Comparison of ENCODE assay signal across 8 cellular contexts in the genomic region with DNA sequence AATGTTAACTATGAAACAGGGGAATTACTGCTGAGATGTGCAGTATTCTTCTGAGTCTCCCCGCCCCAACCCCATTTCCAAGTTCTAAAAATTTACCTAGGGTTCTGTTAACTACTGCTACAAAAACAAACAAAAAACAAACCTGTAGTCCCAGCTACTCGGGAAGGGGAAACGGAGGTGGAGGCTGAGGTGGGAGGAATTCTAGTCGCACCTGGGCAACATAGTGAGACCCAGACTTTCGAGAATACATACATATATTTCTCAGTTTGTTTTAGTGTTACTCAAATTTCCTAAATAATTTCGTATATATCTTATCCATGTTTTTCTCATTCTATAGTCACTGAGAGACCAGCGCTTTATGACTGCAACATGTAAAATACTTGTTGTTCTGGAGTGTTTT. TPM values are rescaled to one million over a fixed set of nuclear protein-coding genes. Genes with fewer than 3 reads are reported as not detected.
A peak's percentile ranks its signal among the peaks of the same experiment; 100 is the strongest.
DNase-seq lines count a peak whose midpoint lies in the region; ATAC-seq and TF ChIP-seq lines count a peak whose summit lies in the region.

No MANE protein-coding gene starts in this region.

- CTCF ChIA-PET in AG04450 (lab: Charles Lee), result interaction anchor here (1.0 to 4.3 kb wide), 4 partner anchors 31 to 461 kb away, joined by 3 to 66 read pairs (median 22); no protein-coding TSS in a partner anchor

- peak overlapping the region; percentile 92 to 99 (median 97) for H3K4me3 Mint-ChIP-seq in naive thymus-derived CD8-positive, alpha-beta T cell

- no peak for ATAC-seq in naive thymus-derived CD8-positive, alpha-beta T cell
- ATAC-seq in GM18498 (IDR thresholded peaks at IDR 0.05; ENCODE audit: unreplicated experiment) (no peak), GM21723 (IDR thresholded peaks at IDR 0.05; ENCODE audit: unreplicated experiment) (no peak)

- TF ChIP-seq CTCF in AG04450 (IDR thresholded peaks at IDR 0.05; ENCODE audit: low read depth, low read length), result no peak
- TF ChIP-seq CTCF in coronary artery (IDR thresholded peaks at IDR 0.05), result no peak

- DNase-seq in AG04450 (ENCODE audit: low read depth, low spot score) (no peak), coronary artery (ENCODE audit: low spot score) (no peak), DMS 273 treated with DMSO at 0.1 percent for 48 hours (lab: John Stamatoyannopoulos, UW) (no peak), NCI-H187 (lab: John Stamatoyannopoulos, UW) (no peak)
- peak in 1 of 10 donors; percentile 6 for DNase-seq in naive thymus-derived CD8-positive, alpha-beta T cell

- H3K27me3 ChIP-seq in AG04450 (ENCODE audit: control insufficient read depth, insufficient read depth, low read length), result no peaks in the 10 kb centered on the region

- H3K9me3 ChIP-seq in AG04450 (ENCODE audit: control insufficient read depth, insufficient read depth, low read length) (no peaks in the 10 kb centered on the region), KOPT-K1 (ENCODE audit: insufficient read depth, low read length, poor library complexity, severe bottlenecking) (no peaks in the 10 kb centered on the region)

- peaks cover 0 to 2% (median 0%) of the 10 kb centered on the region in 5 donors for H3K27me3 Mint-ChIP-seq in naive thymus-derived CD8-positive, alpha-beta T cell

- H3K4me1 Mint-ChIP-seq in naive thymus-derived CD8-positive, alpha-beta T cell, result peaks cover 19 to 52% (median 40%) of the 10 kb centered on the region in 4 donors

- no peaks in the 10 kb centered on the region for H3K9me3 Mint-ChIP-seq in naive thymus-derived CD8-positive, alpha-beta T cell

- peak overlapping the region; percentile 90 for H3K4me3 ChIP-seq in AG04450 (ENCODE audit: low read depth, low read length)
- H3K4me3 ChIP-seq in coronary artery, result peak overlapping the region; percentile 95

- POLR2A ChIA-PET in AG04450 (lab: Yijun Ruan, JAX), result interaction anchor here (1.6 to 2.8 kb wide), 2 partner anchors 459 to 543 kb away, joined by 3 to 16 read pairs; a partner anchor contains a TSS
- POLR2A ChIA-PET in naive thymus-derived CD8-positive, alpha-beta T cell (lab: Charles Lee), result interaction anchor here (2.1 to 2.7 kb wide), 2 partner anchors 461 to 543 kb away, joined by 12 to 19 read pairs; a partner anchor contains a TSS

- peaks cover 6% of the 10 kb centered on the region; the same call in 1 of the 2 replicates for H3K36me3 ChIP-seq in KOPT-K1 (ENCODE audit: insufficient read depth, low read length)

- peak overlapping the region; percentile 98 to 99 (median 99) for H3K27ac Mint-ChIP-seq in naive thymus-derived CD8-positive, alpha-beta T cell

- H3K27ac ChIP-seq in AG04450 (ENCODE audit: low read depth, low read length) (no peak overlapping the region), KOPT-K1 (ENCODE audit: low read depth, low read length, poor library complexity, severe bottlenecking) (peak overlapping the region; percentile 90), coronary artery (peak overlapping the region; percentile 91 to 99)

- H3K36me3 Mint-ChIP-seq in naive thymus-derived CD8-positive, alpha-beta T cell, result peaks cover 4 to 5% (median 4%) of the 10 kb centered on the region in 3 donors

RNA-seq across cellular contexts. Expression of a gene that starts 1.0 kb away (rescaled TPM):
- 27.6 and 38.0 TPM in 2 replicates for polyA plus RNA-seq in AG04450 (2011; rRNA removed)
- 30.3 and 38.9 TPM in 2 replicates for polyA minus RNA-seq in AG04450 (2011; rRNA and poly(A)+ RNA removed)
- total RNA-seq in naive thymus-derived CD8-positive, alpha-beta T cell, result 10 to 100 TPM; 22.8 to 23.1 TPM
- polyA plus RNA-seq in naive thymus-derived CD8-positive, alpha-beta T cell, result 1 to 10 TPM; 2.1 to 5.2 (median 3.9) TPM
